In genomic region chr11:72754544-72755155, GRCh38 we compare ENCODE assay signal across 20 cellular contexts. TPM values are rescaled to one million over a fixed set of nuclear protein-coding genes. Genes with fewer than 3 reads are reported as not detected.
DNase-seq lines count a peak whose midpoint lies in the region; ATAC-seq, FAIRE-seq and TF ChIP-seq lines count a peak whose summit lies in the region.
"Had no signal": no experiment of that assay in that cellular context is flagged by ENCODE, and none has a peak within 500 bp of the region (broad histone marks: within the 10 kb centered on the region; RNA-seq: fewer than 3 reads in every experiment).

No MANE protein-coding gene starts in this region.

- TF ChIP-seq POLR2A in adrenal gland (IDR thresholded peaks at IDR 0.05), result no peak

- CTCF ChIA-PET in CD4-positive, alpha-beta T cell (lab: Charles Lee), result no interaction called here
- CTCF ChIA-PET in activated naive CD4-positive, alpha-beta T cell treated with anti-CD3 and anti-CD28 coated beads, Interleukin-2, amount 10 ng/mL, durations not matched to agents 7 days and 5 days (lab: Charles Lee), result no interaction called here

- peaks cover 33 to 52% of the 10 kb centered on the region in 2 donors for H3K4me1 ChIP-seq in adrenal gland (replicated peaks in 1 of 2)
- peaks cover 0 to 8% of the 10 kb centered on the region in 2 donors for H3K4me1 ChIP-seq in small intestine (ENCODE audit: control insufficient read depth in 2 of 2, insufficient read depth in 1 of 2, low read depth in 1 of 2, low read length in 1 of 2)

- WGBS in adrenal gland, 4 donors, result 82 to 87% (median 85%) methylated on average over 42 to 48 of the region's 48 CpGs
- WGBS in small intestine, 3 donors, result 88 to 91% (median 88%) methylated on average over 47 to 48 of the region's 48 CpGs

- no peak for ATAC-seq in CD4-positive, alpha-beta T cell (ENCODE audit: poor library complexity)
- ATAC-seq: GM12878, Right ventricle myocardium inferior had no signal

- no peak overlapping the region for H3K27ac ChIP-seq in CD4-positive, alpha-beta T cell (ENCODE audit: low read depth, low read length)
- H3K27ac ChIP-seq in adrenal gland, result peak overlapping the region in 3 of 5 donors; percentile 75 to 81 (median 80)
- H3K27ac ChIP-seq in small intestine (ENCODE audit: low read depth in 1 of 2, low read length in 1 of 2), result no peak overlapping the region
- H3K27ac ChIP-seq: Peyer's patch had no signal

- no peak overlapping the region for H3K4me3 ChIP-seq in H7 (ENCODE audit: insufficient read depth, low read depth, low read length)
- H3K4me3 ChIP-seq in adrenal gland, result no peak overlapping the region
- H3K4me3 ChIP-seq in small intestine (ENCODE audit: low read depth in 1 of 2, low read length in 2 of 2), result no peak overlapping the region
- H3K4me3 ChIP-seq: GM12878, Peyer's patch had no signal

- no peak for DNase-seq in CD4-positive, alpha-beta T cell
- peak; percentile 73 for DNase-seq in H7
- DNase-seq in adrenal gland, result peak in 1 of 7 donors; percentile 49
- DNase-seq in neural crest cell (ENCODE audit: low read depth, low spot score), result no peak
- no peak for DNase-seq in activated naive CD4-positive, alpha-beta T cell treated with anti-CD3 and anti-CD28 coated beads, Interleukin-2, amount 10 ng/mL, durations not matched to agents 7 days and 5 days
- no peak for DNase-seq in nucleus accumbens (lab: John Stamatoyannopoulos, UW)
- DNase-seq in small intestine, result no peak
- DNase-seq: BE2C, DND-41, GOT3, Kasumi-1, NCI-H1048, NCI-H1417 treated with DMSO at 0.1 percent for 48 hours, NCI-H2029, NCI-H2227 treated with DMSO at 0.1 percent for 48 hours, NCI-H510A, Peyer's patch had no signal

- H3K4me3 Mint-ChIP-seq in CD4-positive, alpha-beta T cell, result peak overlapping the region; percentile 63
- H3K4me3 Mint-ChIP-seq in neural crest cell, result no peak overlapping the region
- no peak overlapping the region for H3K4me3 Mint-ChIP-seq in activated naive CD4-positive, alpha-beta T cell treated with anti-CD3 and anti-CD28 coated beads, Interleukin-2, amount 10 ng/mL, durations not matched to agents 7 days and 5 days

- H3K27me3 Mint-ChIP-seq in CD4-positive, alpha-beta T cell, result no peaks in the 10 kb centered on the region
- no peaks in the 10 kb centered on the region for H3K27me3 Mint-ChIP-seq in neural crest cell (ENCODE audit: low read depth)
- H3K27me3 Mint-ChIP-seq in activated naive CD4-positive, alpha-beta T cell treated with anti-CD3 and anti-CD28 coated beads, Interleukin-2, amount 10 ng/mL, durations not matched to agents 7 days and 5 days, result peaks cover 4% of the 10 kb centered on the region

- peaks cover 32% of the 10 kb centered on the region for H3K36me3 Mint-ChIP-seq in CD4-positive, alpha-beta T cell (ENCODE audit: low read depth)
- no peaks in the 10 kb centered on the region for H3K36me3 Mint-ChIP-seq in neural crest cell (ENCODE audit: low read depth)
- no peaks in the 10 kb centered on the region for H3K36me3 Mint-ChIP-seq in activated naive CD4-positive, alpha-beta T cell treated with anti-CD3 and anti-CD28 coated beads, Interleukin-2, amount 10 ng/mL, durations not matched to agents 7 days and 5 days

- FAIRE-seq in small intestine (lab: Jason Lieb, UNC), result no peak
- FAIRE-seq: GM12878, HTR-8/SVneo had no signal

- no peaks in the 10 kb centered on the region for H3K36me3 ChIP-seq in H7 (replicated peaks; ENCODE audit: control insufficient read depth, insufficient read depth, low read length)
- peaks cover 0 to 26% of the 10 kb centered on the region in 2 donors for H3K36me3 ChIP-seq in adrenal gland (replicated peaks in 1 of 2)
- peaks cover 3 to 4% of the 10 kb centered on the region in 2 donors for H3K36me3 ChIP-seq in small intestine (ENCODE audit: control insufficient read depth in 2 of 2, insufficient read depth in 2 of 2, low read length in 2 of 2)
- H3K36me3 ChIP-seq: BE2C had no signal

- peaks cover 38% of the 10 kb centered on the region for H3K4me1 Mint-ChIP-seq in CD4-positive, alpha-beta T cell (ENCODE audit: low read depth)
- H3K4me1 Mint-ChIP-seq in neural crest cell, result peaks cover 40% of the 10 kb centered on the region
- H3K4me1 Mint-ChIP-seq in activated naive CD4-positive, alpha-beta T cell treated with anti-CD3 and anti-CD28 coated beads, Interleukin-2, amount 10 ng/mL, durations not matched to agents 7 days and 5 days, result peaks cover 41% of the 10 kb centered on the region

- intact Hi-C loops in CD4-positive, alpha-beta T cell (cut with DNase I, micrococcal nuclease), result loop anchor here (2.0 to 5.0 kb wide), 2 partner anchors 26 to 38 kb away; partner anchors contain the start of gene STARD10 (in 1 of the 2)
- intact Hi-C loops in adrenal gland (cut with DNase I), result no loop called here

- H3K27me3 ChIP-seq in CD4-positive, alpha-beta T cell (ENCODE audit: control insufficient read depth, insufficient read depth, low read length), result no peaks in the 10 kb centered on the region
- H3K27me3 ChIP-seq in H7 (ENCODE audit: control insufficient read depth, insufficient read depth, low read length) (no peaks in the 10 kb centered on the region), adrenal gland (no peaks in the 10 kb centered on the region), small intestine (ENCODE audit: control insufficient read depth in 2 of 2, insufficient read depth in 2 of 2, low read length in 2 of 2) (no peaks in the 10 kb centered on the region)
- H3K27me3 ChIP-seq: BE2C, Peyer's patch had no signal

- TF ChIP-seq CTCF in CD4-positive, alpha-beta T cell (IDR thresholded peaks at IDR 0.05), result no peak
- TF ChIP-seq CTCF in adrenal gland (IDR thresholded peaks at IDR 0.05), result no peak
- no peak for TF ChIP-seq CTCF in neural crest cell (conservative IDR thresholded peaks at IDR 0.05)

- POLR2A ChIA-PET in CD4-positive, alpha-beta T cell (lab: Charles Lee), result no interaction called here

- no peaks in the 10 kb centered on the region for H3K9me3 Mint-ChIP-seq in CD4-positive, alpha-beta T cell
- no peaks in the 10 kb centered on the region for H3K9me3 Mint-ChIP-seq in neural crest cell
- no peaks in the 10 kb centered on the region for H3K9me3 Mint-ChIP-seq in activated naive CD4-positive, alpha-beta T cell treated with anti-CD3 and anti-CD28 coated beads, Interleukin-2, amount 10 ng/mL, durations not matched to agents 7 days and 5 days

- no peaks in the 10 kb centered on the region for H3K9me3 ChIP-seq in CD4-positive, alpha-beta T cell (ENCODE audit: control insufficient read depth, low read length)
- no peaks in the 10 kb centered on the region for H3K9me3 ChIP-seq in adrenal gland (replicated peaks in 1 of 3)
- H3K9me3 ChIP-seq in small intestine (ENCODE audit: control insufficient read depth, low read depth), result no peaks in the 10 kb centered on the region
- H3K9me3 ChIP-seq: BE2C, Peyer's patch had no signal

- H3K27ac Mint-ChIP-seq in CD4-positive, alpha-beta T cell, result no peak overlapping the region
- peak overlapping the region; percentile 69 for H3K27ac Mint-ChIP-seq in neural crest cell (ENCODE audit: unreplicated experiment)
- H3K27ac Mint-ChIP-seq in activated naive CD4-positive, alpha-beta T cell treated with anti-CD3 and anti-CD28 coated beads, Interleukin-2, amount 10 ng/mL, durations not matched to agents 7 days and 5 days, result no peak overlapping the region

RNA-seq across cellular contexts. Expression of gene ARAP1, which starts 2.4 kb away (rescaled TPM):
- total RNA-seq in CD4-positive, alpha-beta T cell, result 10 to 100 TPM; 65.7 to 69.8 TPM
- 85.2 and 85.5 TPM in 2 replicates for total RNA-seq in H7 (2014; rRNA removed; shearing (Covaris generic))
- total RNA-seq in adrenal gland (100 to 1,000 TPM; 103 to 216 (median 153) TPM), neural crest cell (79.0 and 80.7 TPM in 2 replicates)
- polyA plus RNA-seq in adrenal gland (100 to 1,000 TPM in 2 of 3 donors, 10 to 100 TPM in 1; 30.0 to 217 (median 150) TPM), small intestine (10 to 100 TPM; 42.2 to 58.4 (median 48.0) TPM)

RNA-seq across cellular contexts. Expression of gene STARD10, which starts 39.2 kb away (rescaled TPM):
- 10 to 100 TPM; 10.5 to 12.9 TPM for total RNA-seq in CD4-positive, alpha-beta T cell
- total RNA-seq in H7 (2014; rRNA removed; shearing (Covaris generic)), result 19.3 and 26.8 TPM in 2 replicates
- total RNA-seq in adrenal gland (100 to 1,000 TPM; 190 to 425 (median 350) TPM), neural crest cell (12.6 and 13.5 TPM in 2 replicates)
- polyA plus RNA-seq in adrenal gland (100 to 1,000 TPM; 261 to 668 (median 513) TPM), small intestine (100 to 1,000 TPM; 169 to 331 (median 238) TPM)

RNA-seq across cellular contexts. Expression of gene ATG16L2, which starts 59.6 kb away (rescaled TPM):
- total RNA-seq in CD4-positive, alpha-beta T cell, result 10 to 100 TPM; 58.3 to 61.6 TPM
- total RNA-seq in H7 (2014; rRNA removed; shearing (Covaris generic)), result 6.2 and 16.0 TPM in 2 replicates
- total RNA-seq in adrenal gland (10 to 100 TPM in 7 of 8 donors, 1 to 10 TPM in 1; 9.2 to 70.0 (median 30.6) TPM), neural crest cell (22.7 and 24.5 TPM in 2 replicates)
- polyA plus RNA-seq in adrenal gland (100 to 1,000 TPM in 2 of 3 donors, 1 to 10 TPM in 1; 5.7 to 343 (median 129) TPM), small intestine (10 to 100 TPM; 19.7 to 43.2 (median 37.0) TPM)

Comparison
In these comparisons a context has a peak if more than half of its experiments do, and no peak if none do; other contexts are left out.
1. H3K27ac ChIP-seq: peak in adrenal gland (3 of 5); none in CD4-positive, alpha-beta T cell (single experiment) and small intestine (0 of 2).
2. intact Hi-C loops: an anchor here in CD4-positive, alpha-beta T cell (2.0 to 5.0 kb wide); none called in adrenal gland.